In genomic region chr2:118855451-118856279, GRCh38 we compare ENCODE assay signal across 1 cellular context.
TF ChIP-seq lines count a peak whose summit lies in the region.

No MANE protein-coding gene starts in this region.

TF ChIP-seq in HepG2, 621 proteins besides CTCF, POLR2A, EP300 and RAD21 (continued from another document and continues in another):
- TF ChIP-seq ZBTB46 (CRISPR knock-in tag; IDR thresholded peaks at IDR 0.05; ENCODE audit: borderline replicate concordance) (no peak), ZNF616 (CRISPR knock-in tag; IDR thresholded peaks at IDR 0.05; ENCODE audit: low read depth) (no peak), RCOR2 (CRISPR knock-in tag; IDR thresholded peaks at IDR 0.05) (no peak), ZNF326 (CRISPR knock-in tag; IDR thresholded peaks at IDR 0.05; ENCODE audit: borderline replicate concordance) (no peak), EHMT2 (IDR thresholded peaks at IDR 0.05; ENCODE audit: borderline replicate concordance, low read depth, low read length) (no peak), MIER3 (CRISPR knock-in tag; IDR thresholded peaks at IDR 0.05; ENCODE audit: borderline replicate concordance) (no peak), ZFP41 (CRISPR knock-in tag; IDR thresholded peaks at IDR 0.05; ENCODE audit: borderline replicate concordance) (no peak), REXO4 (CRISPR knock-in tag; IDR thresholded peaks at IDR 0.05; ENCODE audit: borderline replicate concordance) (no peak), ZBTB37 (CRISPR knock-in tag; IDR thresholded peaks at IDR 0.05) (no peak), ZNF710 (CRISPR knock-in tag; IDR thresholded peaks at IDR 0.05; ENCODE audit: borderline replicate concordance) (0 out of 2 replicates have a peak, but pooled peaks have one; percentile 43), GTF3A (CRISPR knock-in tag; conservative IDR thresholded peaks at IDR 0.05) (no peak), ARID3A (IDR thresholded peaks at IDR 0.05; ENCODE audit: low read depth, low read length) (no peak), CREBL2 (CRISPR knock-in tag; IDR thresholded peaks at IDR 0.05; ENCODE audit: borderline replicate concordance) (no peak), ZNF496 (CRISPR knock-in tag; IDR thresholded peaks at IDR 0.05; ENCODE audit: insufficient replicate concordance) (no peak), FOSL2 (CRISPR knock-in tag; IDR thresholded peaks at IDR 0.05) (peak; percentile 28; the same call in 1 of the 2 replicates), XBP1 (CRISPR knock-in tag; IDR thresholded peaks at IDR 0.05) (no peak), THAP9 (CRISPR knock-in tag; IDR thresholded peaks at IDR 0.05; ENCODE audit: borderline replicate concordance) (no peak), GPN1 (CRISPR knock-in tag; IDR thresholded peaks at IDR 0.05; ENCODE audit: borderline replicate concordance) (no peak), BRF2 (CRISPR knock-in tag; IDR thresholded peaks at IDR 0.05) (no peak), ZNF546 (CRISPR knock-in tag; conservative IDR thresholded peaks at IDR 0.05) (no peak), MYNN (CRISPR knock-in tag; IDR thresholded peaks at IDR 0.05; ENCODE audit: low read depth) (no peak), MAX (IDR thresholded peaks at IDR 0.05) (peak; percentile 16; the same call in 1 of the 2 replicates), HNF4G (IDR thresholded peaks at IDR 0.05; ENCODE audit: borderline replicate concordance, low read depth, low read length) (no peak), HNF4G (CRISPR knock-in tag; IDR thresholded peaks at IDR 0.05; ENCODE audit: borderline replicate concordance, low read depth) (no peak), HMG20A (CRISPR knock-in tag; IDR thresholded peaks at IDR 0.05; ENCODE audit: borderline replicate concordance) (no peak), ZHX1 (CRISPR knock-in tag; IDR thresholded peaks at IDR 0.05; ENCODE audit: low read depth) (no peak), GABPA (IDR thresholded peaks at IDR 0.05; ENCODE audit: low read depth, low read length) (no peak), GABPA (CRISPR knock-in tag; IDR thresholded peaks at IDR 0.05; ENCODE audit: low read depth) (no peak), SOX6 (IDR thresholded peaks at IDR 0.05) (no peak), SOX6 (CRISPR knock-in tag; IDR thresholded peaks at IDR 0.05) (peak; percentile 52; the same call in 1 of the 2 replicates), ZNF784 (CRISPR knock-in tag; IDR thresholded peaks at IDR 0.05; ENCODE audit: borderline replicate concordance) (no peak), ZBTB26 (CRISPR knock-in tag; IDR thresholded peaks at IDR 0.05; ENCODE audit: borderline replicate concordance) (no peak; the same call in 1 of the 2 replicates), EZH2 (conservative IDR thresholded peaks at IDR 0.05; ENCODE audit: low read depth, low read length) (peak; percentile 76; the same call in 1 of the 2 replicates), SNAPC4 (CRISPR knock-in tag; IDR thresholded peaks at IDR 0.05) (0 out of 2 replicates have a peak, but pooled peaks have one; percentile 55), ZNF296 (CRISPR knock-in tag; conservative IDR thresholded peaks at IDR 0.05) (no peak)
